ENCODE assay signal across 1 cellular context in the genomic region with DNA sequence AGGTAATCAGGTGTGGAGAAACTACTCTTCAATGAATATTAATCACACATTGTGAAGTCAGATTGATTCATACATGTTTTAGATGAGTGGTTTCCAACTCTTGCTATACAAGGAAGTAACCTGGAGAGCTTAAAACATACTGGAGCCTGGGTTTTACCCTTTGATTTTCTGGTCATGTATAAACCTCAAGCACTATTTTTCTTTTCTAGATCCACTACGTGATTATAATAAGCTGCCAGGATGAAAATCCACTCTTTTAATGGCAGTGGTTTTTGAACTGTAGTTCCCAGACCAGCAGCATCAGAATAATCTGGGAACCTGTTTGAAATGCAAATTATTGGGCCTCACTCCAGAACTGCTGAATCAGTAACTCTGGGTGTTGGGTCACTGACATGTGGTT.
TF ChIP-seq lines count a peak whose summit lies in the region.

No MANE protein-coding gene starts in this region.

TF ChIP-seq in GM23338, 12 proteins besides CTCF, POLR2A, EP300 and RAD21 (continued from another document):
- no peak for TF ChIP-seq ETS1 (IDR thresholded peaks at IDR 0.05)
- no peak for TF ChIP-seq POLR2AphosphoS5 (IDR thresholded peaks at IDR 0.05; ENCODE audit: low read depth)
- TF ChIP-seq EZH2 (IDR thresholded peaks at IDR 0.05; ENCODE audit: low read depth, unreplicated experiment), result no peak
- TF ChIP-seq NANOG (IDR thresholded peaks at IDR 0.05; ENCODE audit: borderline replicate concordance), result no peak
- no peak for TF ChIP-seq ZNF114 (CRISPR knock-in tag; IDR thresholded peaks at IDR 0.05)
- TF ChIP-seq STAT1 (IDR thresholded peaks at IDR 0.05; ENCODE audit: unreplicated experiment), result no peak
- TF ChIP-seq, protein P1, sequence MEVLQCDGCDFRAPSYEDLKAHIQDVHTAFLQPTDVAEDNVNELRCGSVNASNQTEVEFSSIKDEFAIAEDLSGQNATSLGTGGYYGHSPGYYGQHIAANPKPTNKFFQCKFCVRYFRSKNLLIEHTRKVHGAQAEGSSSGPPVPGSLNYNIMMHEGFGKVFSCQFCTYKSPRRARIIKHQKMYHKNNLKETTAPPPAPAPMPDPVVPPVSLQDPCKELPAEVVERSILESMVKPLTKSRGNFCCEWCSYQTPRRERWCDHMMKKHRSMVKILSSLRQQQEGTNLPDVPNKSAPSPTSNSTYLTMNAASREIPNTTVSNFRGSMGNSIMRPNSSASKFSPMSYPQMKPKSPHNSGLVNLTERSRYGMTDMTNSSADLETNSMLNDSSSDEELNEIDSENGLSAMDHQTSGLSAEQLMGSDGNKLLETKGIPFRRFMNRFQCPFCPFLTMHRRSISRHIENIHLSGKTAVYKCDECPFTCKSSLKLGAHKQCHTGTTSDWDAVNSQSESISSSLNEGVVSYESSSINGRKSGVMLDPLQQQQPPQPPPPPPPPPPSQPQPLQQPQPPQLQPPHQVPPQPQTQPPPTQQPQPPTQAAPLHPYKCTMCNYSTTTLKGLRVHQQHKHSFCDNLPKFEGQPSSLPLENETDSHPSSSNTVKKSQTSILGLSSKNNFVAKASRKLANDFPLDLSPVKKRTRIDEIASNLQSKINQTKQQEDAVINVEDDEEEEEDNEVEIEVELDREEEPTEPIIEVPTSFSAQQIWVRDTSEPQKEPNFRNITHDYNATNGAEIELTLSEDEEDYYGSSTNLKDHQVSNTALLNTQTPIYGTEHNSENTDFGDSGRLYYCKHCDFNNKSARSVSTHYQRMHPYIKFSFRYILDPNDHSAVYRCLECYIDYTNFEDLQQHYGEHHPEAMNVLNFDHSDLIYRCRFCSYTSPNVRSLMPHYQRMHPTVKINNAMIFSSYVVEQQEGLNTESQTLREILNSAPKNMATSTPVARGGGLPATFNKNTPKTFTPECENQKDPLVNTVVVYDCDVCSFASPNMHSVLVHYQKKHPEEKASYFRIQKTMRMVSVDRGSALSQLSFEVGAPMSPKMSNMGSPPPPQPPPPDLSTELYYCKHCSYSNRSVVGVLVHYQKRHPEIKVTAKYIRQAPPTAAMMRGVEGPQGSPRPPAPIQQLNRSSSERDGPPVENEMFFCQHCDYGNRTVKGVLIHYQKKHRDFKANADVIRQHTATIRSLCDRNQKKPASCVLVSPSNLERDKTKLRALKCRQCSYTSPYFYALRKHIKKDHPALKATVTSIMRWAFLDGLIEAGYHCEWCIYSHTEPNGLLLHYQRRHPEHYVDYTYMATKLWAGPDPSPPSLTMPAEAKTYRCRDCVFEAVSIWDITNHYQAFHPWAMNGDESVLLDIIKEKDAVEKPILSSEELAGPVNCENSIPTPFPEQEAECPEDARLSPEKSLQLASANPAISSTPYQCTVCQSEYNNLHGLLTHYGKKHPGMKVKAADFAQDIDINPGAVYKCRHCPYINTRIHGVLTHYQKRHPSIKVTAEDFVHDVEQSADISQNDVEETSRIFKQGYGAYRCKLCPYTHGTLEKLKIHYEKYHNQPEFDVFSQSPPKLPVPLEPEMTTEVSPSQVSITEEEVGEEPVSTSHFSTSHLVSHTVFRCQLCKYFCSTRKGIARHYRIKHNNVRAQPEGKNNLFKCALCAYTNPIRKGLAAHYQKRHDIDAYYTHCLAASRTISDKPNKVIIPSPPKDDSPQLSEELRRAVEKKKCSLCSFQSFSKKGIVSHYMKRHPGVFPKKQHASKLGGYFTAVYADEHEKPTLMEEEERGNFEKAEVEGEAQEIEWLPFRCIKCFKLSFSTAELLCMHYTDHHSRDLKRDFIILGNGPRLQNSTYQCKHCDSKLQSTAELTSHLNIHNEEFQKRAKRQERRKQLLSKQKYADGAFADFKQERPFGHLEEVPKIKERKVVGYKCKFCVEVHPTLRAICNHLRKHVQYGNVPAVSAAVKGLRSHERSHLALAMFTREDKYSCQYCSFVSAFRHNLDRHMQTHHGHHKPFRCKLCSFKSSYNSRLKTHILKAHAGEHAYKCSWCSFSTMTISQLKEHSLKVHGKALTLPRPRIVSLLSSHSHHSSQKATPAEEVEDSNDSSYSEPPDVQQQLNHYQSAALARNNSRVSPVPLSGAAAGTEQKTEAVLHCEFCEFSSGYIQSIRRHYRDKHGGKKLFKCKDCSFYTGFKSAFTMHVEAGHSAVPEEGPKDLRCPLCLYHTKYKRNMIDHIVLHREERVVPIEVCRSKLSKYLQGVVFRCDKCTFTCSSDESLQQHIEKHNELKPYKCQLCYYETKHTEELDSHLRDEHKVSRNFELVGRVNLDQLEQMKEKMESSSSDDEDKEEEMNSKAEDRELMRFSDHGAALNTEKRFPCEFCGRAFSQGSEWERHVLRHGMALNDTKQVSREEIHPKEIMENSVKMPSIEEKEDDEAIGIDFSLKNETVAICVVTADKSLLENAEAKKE (CRISPR knock-in tag; IDR thresholded peaks at IDR 0.05), result no peak
